In the genomic region with DNA sequence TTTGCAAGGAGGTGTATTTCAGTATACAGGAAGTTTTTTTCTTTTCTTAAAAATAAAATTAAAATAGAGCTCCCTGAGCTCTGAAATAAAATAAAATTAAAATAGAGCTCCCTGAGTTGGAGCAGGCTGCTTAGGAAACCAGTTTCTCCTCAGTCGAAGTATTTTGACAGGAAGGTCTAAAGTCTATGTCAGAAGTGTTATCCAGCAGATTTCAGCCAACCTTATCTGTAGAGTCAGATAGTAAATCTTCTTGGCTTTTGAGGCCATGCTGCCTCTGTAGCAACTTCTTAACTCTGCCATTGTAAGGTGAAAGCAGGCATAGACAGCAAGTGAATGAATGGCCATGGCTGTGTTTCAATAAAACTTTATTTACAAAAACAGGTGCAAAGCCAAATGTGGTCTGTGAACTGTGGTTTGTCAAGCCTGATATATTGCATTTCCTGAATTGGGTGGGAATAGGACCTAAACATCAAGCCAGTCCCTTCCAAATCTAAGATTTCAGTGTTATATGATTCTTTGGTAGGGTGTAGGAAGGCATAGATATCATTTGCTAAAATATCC, we compare ENCODE assay signal across 26 cellular contexts. TPM values are rescaled to one million over a fixed set of nuclear protein-coding genes. Genes with fewer than 3 reads are reported as not detected.
"Had no signal": no experiment of that assay in that cellular context is flagged by ENCODE, and none has a peak within 500 bp of the region (broad histone marks: within the 10 kb centered on the region; RNA-seq: fewer than 3 reads in every experiment).

No MANE protein-coding gene starts in this region.

- H3K36me3 ChIP-seq: brain microvascular endothelial cell, cardiac muscle cell, MG63, Peyer's patch had no signal

- H3K9me3 ChIP-seq: Peyer's patch had no signal

- DNase-seq: activated CD4-positive, CD25-positive, alpha-beta regulatory T cell; activated CD8-positive, alpha-beta memory T cell treated with anti-CD3 and anti-CD28 coated beads, Interleukin-2, amount 50 U/mL, for 4 hours; activated CD8-positive, alpha-beta T cell treated with anti-CD3 and anti-CD28 coated beads for 36 hours; activated gamma-delta T cell treated with Interleukin-2 at 50 U/mL for 16 hours; activated naive CD4-positive, alpha-beta T cell treated with anti-CD3 and anti-CD28 coated beads, Interleukin-2, amount 10 ng/mL, durations not matched to agents 7 days and 5 days; activated naive CD8-positive, alpha-beta T cell treated with anti-CD3 and anti-CD28 coated beads for 36 hours; activated T-cell treated with anti-CD3 and anti-CD28 coated beads, Interleukin-2, amount 50 U/mL, for 72 hours; brain microvascular endothelial cell; MG63; MV-4-11; NCI-H1105; NCI-H1436; NCI-H1694 treated with DMSO at 0.1 percent for 48 hours; NCI-H2029 treated with DMSO at 0.1 percent for 48 hours; NCI-H345; NCI-H510A; NCI-H526 treated with DMSO at 0.1 percent for 48 hours; NK-92 treated with Interleukin-12 subunit alpha and Interleukin-12 subunit beta, amount 100 ng/mL, for 24 hours; Peyer's patch; SHP77; T-helper 17 cell; T-helper 9 cell had no signal

- H3K4me3 ChIP-seq: cardiac muscle cell, MG63, Peyer's patch had no signal

- ATAC-seq: activated CD8-positive, alpha-beta T cell treated with anti-CD3 and anti-CD28 coated beads for 36 hours; activated T-cell treated with anti-CD3 and anti-CD28 coated beads, Interleukin-2, amount 50 U/mL, for 72 hours; T-helper 17 cell had no signal

- H3K27ac ChIP-seq: brain microvascular endothelial cell, cardiac muscle cell, Peyer's patch, VCaP had no signal

- H3K27me3 ChIP-seq: brain microvascular endothelial cell, cardiac muscle cell, MG63, Peyer's patch had no signal

- H3K4me1 ChIP-seq: Peyer's patch had no signal

RNA-seq across cellular contexts. Expression of gene KLKB1, which starts 9.5 kb away (rescaled TPM):
- total RNA-seq: activated CD8-positive, alpha-beta T cell treated with anti-CD3 and anti-CD28 coated beads for 36 hours; activated naive CD8-positive, alpha-beta T cell treated with anti-CD3 and anti-CD28 coated beads for 36 hours; activated T-helper 2 cell treated with anti-CD3 and anti-CD28 coated beads, Interferon-gamma antibody, Interleukin-2, Interleukin-4, amounts not matched to agents 10 μg/mL and 5 μg/mL and 100 μg/mL, durations not matched to agents 14 hours and 24 hours and 36 hours; SK-MEL-5 had no signal
- polyA plus RNA-seq: cardiac muscle cell had no signal

RNA-seq across cellular contexts. Expression of gene F11, which starts 48.2 kb away (rescaled TPM):
- total RNA-seq: activated CD8-positive, alpha-beta T cell treated with anti-CD3 and anti-CD28 coated beads for 36 hours; activated naive CD8-positive, alpha-beta T cell treated with anti-CD3 and anti-CD28 coated beads for 36 hours; activated T-cell treated with anti-CD3 and anti-CD28 coated beads, Interleukin-2, amount 50 U/mL, for 72 hours; activated T-helper 2 cell treated with anti-CD3 and anti-CD28 coated beads, Interferon-gamma antibody, Interleukin-2, Interleukin-4, amounts not matched to agents 10 μg/mL and 5 μg/mL and 100 μg/mL, durations not matched to agents 14 hours and 24 hours and 36 hours; cardiac muscle cell; SK-MEL-5; T-helper 17 cell had no signal
- polyA plus RNA-seq: cardiac muscle cell had no signal
